Comparison of ENCODE assay signal across 34 cellular contexts in genomic region chr22:35039625-35040024, GRCh38. TPM values are rescaled to one million over a fixed set of nuclear protein-coding genes. Genes with fewer than 3 reads are reported as not detected.
DNase-seq lines count a peak whose midpoint lies in the region; ATAC-seq, FAIRE-seq and TF ChIP-seq lines count a peak whose summit lies in the region.
"Had no signal": no experiment of that assay in that cellular context is flagged by ENCODE, and none has a peak within 500 bp of the region (broad histone marks: within the 10 kb centered on the region; RNA-seq: fewer than 3 reads in every experiment).

No MANE protein-coding gene starts in this region.

- no peaks in the 10 kb centered on the region for H3K9me3 ChIP-seq in hepatocyte (ENCODE audit: low read depth)
- H3K9me3 ChIP-seq: lower lobe of right lung, transverse colon had no signal

- no peak overlapping the region for H3K4me3 Mint-ChIP-seq in HFFc6
- H3K4me3 Mint-ChIP-seq: activated T-cell treated with anti-CD3 and anti-CD28 coated beads, Interleukin-2, amount 50 U/mL, for 72 hours; effector memory CD8-positive, alpha-beta T cell; natural killer cell treated with Interleukin-12 subunit alpha and Interleukin-12 subunit beta and Interleukin-15 and Interleukin-18, amount 100 ng/mL, for 72 hours; stimulated activated memory B cell treated with anti-CD40 and anti-IgM and Interleukin-4, amounts not matched to agents 10 μg/mL and 1 μg/mL and 100 μg/mL, for 72 hours; T-helper 17 cell had no signal

- H3K36me3 ChIP-seq in hepatocyte (replicated peaks; ENCODE audit: insufficient read depth, low read depth): no peaks in the 10 kb centered on the region
- H3K36me3 ChIP-seq: lower lobe of right lung, transverse colon had no signal

- no peak overlapping the region for H3K4me2 ChIP-seq in hepatocyte

- ATAC-seq in GM18873 (IDR thresholded peaks at IDR 0.05; ENCODE audit: low FRiP score, unreplicated experiment): no peak
- ATAC-seq: activated T-cell treated with anti-CD3 and anti-CD28 coated beads, Interleukin-2, amount 50 U/mL, for 72 hours; effector memory CD8-positive, alpha-beta T cell; K562; lower lobe of right lung; natural killer cell treated with Interleukin-12 subunit alpha and Interleukin-12 subunit beta and Interleukin-15 and Interleukin-18, amount 100 ng/mL, for 72 hours; stimulated activated memory B cell treated with anti-CD40 and anti-IgM and Interleukin-4, amounts not matched to agents 10 μg/mL and 1 μg/mL and 100 μg/mL, for 72 hours; T-helper 17 cell had no signal

- DNase-seq in DMS153 (lab: John Stamatoyannopoulos, UW) (peak; percentile 54), DMS153 treated with DMSO at 0.1 percent for 48 hours (lab: John Stamatoyannopoulos, UW; ENCODE audit: unreplicated experiment) (no peak), NCI-H69 (lab: John Stamatoyannopoulos, UW) (peak; percentile 82), hepatocyte (ENCODE audit: low spot score) (peak; percentile 21), urothelium cell line (ENCODE audit: low spot score) (no peak), inferior parietal cortex (ENCODE audit: extremely low spot score) (no peak), HFFc6 (no peak)
- DNase-seq: 8988T; activated CD4-positive, alpha-beta T cell treated with anti-CD3 and anti-CD28 coated beads, Interleukin-2, amount 50 U/mL, for 4 hours; activated T-cell treated with anti-CD3 and anti-CD28 coated beads, Interleukin-2, amount 50 U/mL, for 72 hours; central memory CD4-positive, alpha-beta T cell; effector memory CD8-positive, alpha-beta T cell; EL; lower lobe of right lung; NCI-H1417; RPMI8226; T-helper 17 cell; transverse colon had no signal

- H3K27ac ChIP-seq in hepatocyte: no peak overlapping the region
- H3K27ac ChIP-seq: lower lobe of right lung, SK-N-MC, transverse colon had no signal

- H3K27ac Mint-ChIP-seq in HFFc6: no peak overlapping the region
- H3K27ac Mint-ChIP-seq: activated T-cell treated with anti-CD3 and anti-CD28 coated beads, Interleukin-2, amount 50 U/mL, for 72 hours; effector memory CD8-positive, alpha-beta T cell; natural killer cell treated with Interleukin-12 subunit alpha and Interleukin-12 subunit beta and Interleukin-15 and Interleukin-18, amount 100 ng/mL, for 72 hours; stimulated activated memory B cell treated with anti-CD40 and anti-IgM and Interleukin-4, amounts not matched to agents 10 μg/mL and 1 μg/mL and 100 μg/mL, for 72 hours; T-helper 17 cell had no signal

- peaks cover 15% of the 10 kb centered on the region for H3K36me3 Mint-ChIP-seq in HFFc6 (ENCODE audit: low read depth)
- H3K36me3 Mint-ChIP-seq: natural killer cell treated with Interleukin-12 subunit alpha and Interleukin-12 subunit beta and Interleukin-15 and Interleukin-18, amount 100 ng/mL, for 72 hours; stimulated activated memory B cell treated with anti-CD40 and anti-IgM and Interleukin-4, amounts not matched to agents 10 μg/mL and 1 μg/mL and 100 μg/mL, for 72 hours had no signal

- no peaks in the 10 kb centered on the region for H3K4me1 Mint-ChIP-seq in HFFc6 (ENCODE audit: low read depth)
- H3K4me1 Mint-ChIP-seq: stimulated activated memory B cell treated with anti-CD40 and anti-IgM and Interleukin-4, amounts not matched to agents 10 μg/mL and 1 μg/mL and 100 μg/mL, for 72 hours; T-helper 17 cell had no signal

- no peaks in the 10 kb centered on the region for H4K20me1 ChIP-seq in hepatocyte (ENCODE audit: insufficient read depth, poor library complexity, severe bottlenecking)

- H2AFZ ChIP-seq in hepatocyte: no peak overlapping the region

- no peaks in the 10 kb centered on the region for H3K79me2 ChIP-seq in hepatocyte

- TF ChIP-seq CTCF in hepatocyte (IDR thresholded peaks at IDR 0.05; ENCODE audit: poor library complexity): no peak
- no peak for TF ChIP-seq CTCF in HFFc6 (IDR thresholded peaks at IDR 0.05)

- H3K9me3 Mint-ChIP-seq in HFFc6: peaks cover 82% of the 10 kb centered on the region
- H3K9me3 Mint-ChIP-seq: activated T-cell treated with anti-CD3 and anti-CD28 coated beads, Interleukin-2, amount 50 U/mL, for 72 hours; effector memory CD8-positive, alpha-beta T cell; natural killer cell treated with Interleukin-12 subunit alpha and Interleukin-12 subunit beta and Interleukin-15 and Interleukin-18, amount 100 ng/mL, for 72 hours; stimulated activated memory B cell treated with anti-CD40 and anti-IgM and Interleukin-4, amounts not matched to agents 10 μg/mL and 1 μg/mL and 100 μg/mL, for 72 hours had no signal

- no peaks in the 10 kb centered on the region for H3K4me1 ChIP-seq in hepatocyte (ENCODE audit: insufficient read depth)
- H3K4me1 ChIP-seq: lower lobe of right lung, transverse colon had no signal

- no peaks in the 10 kb centered on the region for H3K27me3 Mint-ChIP-seq in HFFc6 (ENCODE audit: insufficient read depth)

- H3K4me3 ChIP-seq in hepatocyte: no peak overlapping the region
- H3K4me3 ChIP-seq: K562, lower lobe of right lung, SK-N-MC, transverse colon had no signal

- peak; percentile 65 for FAIRE-seq in urothelium cell line (lab: Jason Lieb, UNC)
- FAIRE-seq: GM18507, H1, HTR-8/SVneo, K562, TTC549 had no signal

- no peaks in the 10 kb centered on the region for H3K27me3 ChIP-seq in hepatocyte
- H3K27me3 ChIP-seq: transverse colon had no signal

- no peaks in the 10 kb centered on the region for H3K9me2 ChIP-seq in hepatocyte (replicated peaks; ENCODE audit: insufficient read depth)

- 67% methylated on average over 10 of the region's 10 CpGs for WGBS in hepatocyte (ENCODE audit: low lambda C conversion rate, missing lambda C conversion rate)

RNA-seq across cellular contexts. Expression of gene ISX, which starts 26.3 kb away (rescaled TPM):
- 23.2 and 29.8 TPM in 2 replicates for total RNA-seq in hepatocyte
- polyA plus RNA-seq in hepatocyte: 17.7 and 20.6 TPM in 2 replicates
- not detected for total RNA-seq in HFFc6 (2021; fragmentation: NEBNext Ultra II Directional; extraction: Animal tissue kit (Norgen Biotek cat#: 25700))
- total RNA-seq: activated T-cell treated with anti-CD3 and anti-CD28 coated beads, Interleukin-2, amount 50 U/mL, for 72 hours; H1; kidney epithelial cell; lower lobe of right lung; MCF 10A; natural killer cell treated with Interleukin-12 subunit alpha and Interleukin-12 subunit beta and Interleukin-15 and Interleukin-18, amount 100 ng/mL, for 72 hours; NCI-H460; osteoblast; skeletal muscle tissue; subcutaneous adipose tissue; T-helper 17 cell had no signal
- polyA plus RNA-seq: esophagus, H1 had no signal

Comparison
In these comparisons a context has a peak if more than half of its experiments do, and no peak if none do; other contexts are left out.
1. DNase-seq: peak in DMS153 (single experiment), NCI-H69 (single experiment) and hepatocyte (single experiment); none in DMS153 treated with DMSO at 0.1 percent for 48 hours (single experiment), urothelium cell line (single experiment), inferior parietal cortex (single experiment) and HFFc6 (single experiment).
2. RNA of gene ISX, which starts 26.3 kb away (total RNA-seq): 23.2 to 29.8 TPM in hepatocyte; not detected in HFFc6; every median in the first group is over 10 times any median in the second.